In genomic region chr7:120949393-120949799, GRCh38 we compare ENCODE assay signal across 1 cellular context.
TF ChIP-seq lines count a peak whose summit lies in the region.

No MANE protein-coding gene starts in this region.

TF ChIP-seq in K562, 482 proteins besides CTCF, POLR2A, EP300 and RAD21 (continued from another document):
- TF ChIP-seq, protein P1, sequence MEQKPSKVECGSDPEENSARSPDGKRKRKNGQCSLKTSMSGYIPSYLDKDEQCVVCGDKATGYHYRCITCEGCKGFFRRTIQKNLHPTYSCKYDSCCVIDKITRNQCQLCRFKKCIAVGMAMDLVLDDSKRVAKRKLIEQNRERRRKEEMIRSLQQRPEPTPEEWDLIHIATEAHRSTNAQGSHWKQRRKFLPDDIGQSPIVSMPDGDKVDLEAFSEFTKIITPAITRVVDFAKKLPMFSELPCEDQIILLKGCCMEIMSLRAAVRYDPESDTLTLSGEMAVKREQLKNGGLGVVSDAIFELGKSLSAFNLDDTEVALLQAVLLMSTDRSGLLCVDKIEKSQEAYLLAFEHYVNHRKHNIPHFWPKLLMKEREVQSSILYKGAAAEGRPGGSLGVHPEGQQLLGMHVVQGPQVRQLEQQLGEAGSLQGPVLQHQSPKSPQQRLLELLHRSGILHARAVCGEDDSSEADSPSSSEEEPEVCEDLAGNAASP (IDR thresholded peaks at IDR 0.05), result 0 out of 2 replicates have a peak, but pooled peaks have one; percentile 3
- TF ChIP-seq SIRT6 (IDR thresholded peaks at IDR 0.05; ENCODE audit: low read depth, low read length) (no peak), ADNP (tag; IDR thresholded peaks at IDR 0.05) (0 out of 2 replicates have a peak, but pooled peaks have one; percentile 34), SMARCA4 (IDR thresholded peaks at IDR 0.05) (0 out of 2 replicates have a peak, but pooled peaks have one; percentile 41), ZNF140 (CRISPR knock-in tag; IDR thresholded peaks at IDR 0.05) (no peak), RBM22 (IDR thresholded peaks at IDR 0.05; ENCODE audit: low read depth, low read length, poor library complexity, severe bottlenecking) (no peak), ZNF24 (IDR thresholded peaks at IDR 0.05) (no peak), RCOR1 (IDR thresholded peaks at IDR 0.05; ENCODE audit: borderline replicate concordance in 1 of 2, low read depth in 2 of 2, low read length in 2 of 2) (peak in 1 of 2 experiments; percentile 11; a peak in 1 of 4 replicates), TEAD4 (IDR thresholded peaks at IDR 0.05; ENCODE audit: low read length) (no peak), TEAD4 (CRISPR knock-in tag; IDR thresholded peaks at IDR 0.05; ENCODE audit: borderline replicate concordance) (no peak), C11orf30 (IDR thresholded peaks at IDR 0.05; ENCODE audit: low read depth) (peak; percentile 56; the same call in 1 of the 2 replicates), SNRNP70 (optimal IDR thresholded peaks at IDR 0.05; ENCODE audit: low read depth, low read length) (no peak), ZZZ3 (IDR thresholded peaks at IDR 0.05) (no peak), ZFX (CRISPR knock-in tag; IDR thresholded peaks at IDR 0.05) (no peak), HDAC2 (IDR thresholded peaks at IDR 0.05) (peak; percentile 23; the same call in 1 of the 2 replicates), AFF1 (IDR thresholded peaks at IDR 0.05; ENCODE audit: low read depth in 1 of 2, partially characterized antibody in 2 of 2) (peak in 1 of 2 experiments; percentile 61), ZNF77 (CRISPR knock-in tag; IDR thresholded peaks at IDR 0.05) (0 out of 2 replicates have a peak, but pooled peaks have one; percentile 26), NFATC3 (IDR thresholded peaks at IDR 0.05) (no peak; the same call in 1 of the 2 replicates), ZNF41 (CRISPR knock-in tag; conservative IDR thresholded peaks at IDR 0.05) (no peak), ZNF764 (CRISPR knock-in tag; IDR thresholded peaks at IDR 0.05; ENCODE audit: low read depth) (no peak), ASH1L (IDR thresholded peaks at IDR 0.05; ENCODE audit: borderline replicate concordance, low read depth, partially characterized antibody) (peak; percentile 21), L3MBTL2 (IDR thresholded peaks at IDR 0.05) (no peak), PBX2 (CRISPR knock-in tag; IDR thresholded peaks at IDR 0.05; ENCODE audit: low read depth) (no peak), PBX2 (tag; conservative IDR thresholded peaks at IDR 0.05; ENCODE audit: low read depth) (peak; percentile 26; the same call in 1 of the 2 replicates), DPF2 (IDR thresholded peaks at IDR 0.05) (peak; percentile 60), MTF1 (CRISPR knock-in tag; IDR thresholded peaks at IDR 0.05; ENCODE audit: borderline replicate concordance) (no peak), SMARCA5 (IDR thresholded peaks at IDR 0.05) (peak; percentile 51; the same call in 1 of the 2 replicates), SMARCE1 (IDR thresholded peaks at IDR 0.05) (peak; percentile 21; the same call in 1 of the 2 replicates), NBN (IDR thresholded peaks at IDR 0.05; ENCODE audit: low read depth) (peak; percentile 23; the same call in 1 of the 2 replicates), BRD9 (IDR thresholded peaks at IDR 0.05; ENCODE audit: low read depth, partially characterized antibody) (peak; percentile 63), LEF1 (IDR thresholded peaks at IDR 0.05) (peak; percentile 58; the same call in 1 of the 2 replicates), CHCHD3 (CRISPR knock-in tag; IDR thresholded peaks at IDR 0.05) (no peak), MXI1 (IDR thresholded peaks at IDR 0.05; ENCODE audit: low read depth, low read length) (no peak)
- TF ChIP-seq, protein P2, sequence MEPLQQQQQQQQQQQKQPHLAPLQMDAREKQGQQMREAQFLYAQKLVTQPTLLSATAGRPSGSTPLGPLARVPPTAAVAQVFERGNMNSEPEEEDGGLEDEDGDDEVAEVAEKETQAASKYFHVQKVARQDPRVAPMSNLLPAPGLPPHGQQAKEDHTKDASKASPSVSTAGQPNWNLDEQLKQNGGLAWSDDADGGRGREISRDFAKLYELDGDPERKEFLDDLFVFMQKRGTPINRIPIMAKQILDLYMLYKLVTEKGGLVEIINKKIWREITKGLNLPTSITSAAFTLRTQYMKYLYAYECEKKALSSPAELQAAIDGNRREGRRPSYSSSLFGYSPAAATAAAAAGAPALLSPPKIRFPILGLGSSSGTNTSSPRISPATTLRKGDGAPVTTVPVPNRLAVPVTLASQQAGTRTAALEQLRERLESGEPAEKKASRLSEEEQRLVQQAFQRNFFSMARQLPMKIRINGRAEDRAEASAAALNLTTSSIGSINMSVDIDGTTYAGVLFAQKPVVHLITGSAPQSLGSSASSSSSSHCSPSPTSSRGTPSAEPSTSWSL (CRISPR knock-in tag; IDR thresholded peaks at IDR 0.05; ENCODE audit: borderline replicate concordance), result no peak
- TF ChIP-seq, protein P3, sequence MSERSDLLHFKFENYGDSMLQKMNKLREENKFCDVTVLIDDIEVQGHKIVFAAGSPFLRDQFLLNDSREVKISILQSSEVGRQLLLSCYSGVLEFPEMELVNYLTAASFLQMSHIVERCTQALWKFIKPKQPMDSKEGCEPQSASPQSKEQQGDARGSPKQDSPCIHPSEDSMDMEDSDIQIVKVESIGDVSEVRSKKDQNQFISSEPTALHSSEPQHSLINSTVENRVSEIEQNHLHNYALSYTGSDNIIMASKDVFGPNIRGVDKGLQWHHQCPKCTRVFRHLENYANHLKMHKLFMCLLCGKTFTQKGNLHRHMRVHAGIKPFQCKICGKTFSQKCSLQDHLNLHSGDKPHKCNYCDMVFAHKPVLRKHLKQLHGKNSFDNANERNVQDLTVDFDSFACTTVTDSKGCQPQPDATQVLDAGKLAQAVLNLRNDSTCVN (CRISPR knock-in tag; IDR thresholded peaks at IDR 0.05), result peak; percentile 29; the same call in 1 of the 2 replicates
- TF ChIP-seq, protein P4, sequence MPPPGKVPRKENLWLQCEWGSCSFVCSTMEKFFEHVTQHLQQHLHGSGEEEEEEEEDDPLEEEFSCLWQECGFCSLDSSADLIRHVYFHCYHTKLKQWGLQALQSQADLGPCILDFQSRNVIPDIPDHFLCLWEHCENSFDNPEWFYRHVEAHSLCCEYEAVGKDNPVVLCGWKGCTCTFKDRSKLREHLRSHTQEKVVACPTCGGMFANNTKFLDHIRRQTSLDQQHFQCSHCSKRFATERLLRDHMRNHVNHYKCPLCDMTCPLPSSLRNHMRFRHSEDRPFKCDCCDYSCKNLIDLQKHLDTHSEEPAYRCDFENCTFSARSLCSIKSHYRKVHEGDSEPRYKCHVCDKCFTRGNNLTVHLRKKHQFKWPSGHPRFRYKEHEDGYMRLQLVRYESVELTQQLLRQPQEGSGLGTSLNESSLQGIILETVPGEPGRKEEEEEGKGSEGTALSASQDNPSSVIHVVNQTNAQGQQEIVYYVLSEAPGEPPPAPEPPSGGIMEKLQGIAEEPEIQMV (tag; conservative IDR thresholded peaks at IDR 0.05; ENCODE audit: low read depth), result peak; percentile 53; the same call in 1 of the 2 replicates
- TF ChIP-seq, protein P5, sequence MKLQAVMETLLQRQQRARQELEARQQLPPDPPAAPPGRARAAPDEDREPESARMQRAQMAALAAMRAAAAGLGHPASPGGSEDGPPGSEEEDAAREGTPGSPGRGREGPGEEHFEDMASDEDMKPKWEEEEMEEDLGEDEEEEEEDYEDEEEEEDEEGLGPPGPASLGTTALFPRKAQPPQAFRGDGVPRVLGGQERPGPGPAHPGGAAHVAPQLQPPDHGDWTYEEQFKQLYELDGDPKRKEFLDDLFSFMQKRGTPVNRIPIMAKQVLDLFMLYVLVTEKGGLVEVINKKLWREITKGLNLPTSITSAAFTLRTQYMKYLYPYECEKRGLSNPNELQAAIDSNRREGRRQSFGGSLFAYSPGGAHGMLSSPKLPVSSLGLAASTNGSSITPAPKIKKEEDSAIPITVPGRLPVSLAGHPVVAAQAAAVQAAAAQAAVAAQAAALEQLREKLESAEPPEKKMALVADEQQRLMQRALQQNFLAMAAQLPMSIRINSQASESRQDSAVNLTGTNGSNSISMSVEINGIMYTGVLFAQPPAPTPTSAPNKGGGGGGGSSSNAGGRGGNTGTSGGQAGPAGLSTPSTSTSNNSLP (IDR thresholded peaks at IDR 0.05; ENCODE audit: borderline replicate concordance, low read depth, low read length), result no peak
- TF ChIP-seq, protein P6, sequence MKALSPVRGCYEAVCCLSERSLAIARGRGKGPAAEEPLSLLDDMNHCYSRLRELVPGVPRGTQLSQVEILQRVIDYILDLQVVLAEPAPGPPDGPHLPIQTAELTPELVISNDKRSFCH (CRISPR knock-in tag; IDR thresholded peaks at IDR 0.05), result no peak
- TF ChIP-seq, protein P6 (tag; IDR thresholded peaks at IDR 0.05), result no peak
